Comparison of ENCODE assay signal across 19 cellular contexts in the genomic region with DNA sequence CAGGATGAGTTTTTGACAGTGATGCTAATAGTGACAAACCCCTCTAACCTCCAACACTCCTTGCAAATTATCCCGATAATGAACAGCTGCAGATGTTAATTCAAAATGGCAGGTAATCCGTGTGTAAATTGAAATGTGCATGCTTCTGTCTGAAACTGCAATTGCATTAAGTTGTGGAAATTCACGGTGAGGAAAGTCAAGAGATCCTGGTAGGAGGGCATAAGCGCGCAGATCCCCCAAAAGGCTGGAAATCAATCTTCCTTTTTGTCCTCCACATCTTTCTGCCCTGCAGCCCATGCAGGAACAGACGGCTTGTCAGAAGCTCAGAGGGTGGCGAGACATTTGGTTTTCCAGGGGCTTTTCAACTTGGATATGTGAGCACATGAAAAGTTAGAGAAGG.
"Had no signal": no experiment of that assay in that cellular context is flagged by ENCODE, and none has a peak within 500 bp of the region (broad histone marks: within the 10 kb centered on the region; RNA-seq: fewer than 3 reads in every experiment).

No MANE protein-coding gene starts in this region.

- ATAC-seq: foreskin keratinocyte, left colon, left ventricle myocardium superior, psoas muscle had no signal

- H3K79me2 ChIP-seq: hepatocyte had no signal

- H3K27ac ChIP-seq: foreskin keratinocyte, hepatocyte, psoas muscle, sigmoid colon, skin epidermis, stomach, uterus had no signal

- H3K9me3 ChIP-seq: psoas muscle, sigmoid colon, stomach, uterus had no signal

- H3K4me2 ChIP-seq: hepatocyte had no signal

- H3K36me3 Mint-ChIP-seq: natural killer cell treated with Interleukin-12 subunit alpha and Interleukin-12 subunit beta and Interleukin-15 and Interleukin-18, amount 100 ng/mL, for 72 hours; type B pancreatic cell had no signal

- H2AFZ ChIP-seq: hepatocyte had no signal

- H3K27me3 ChIP-seq: foreskin keratinocyte, uterus had no signal

- H3K4me1 ChIP-seq: foreskin keratinocyte, psoas muscle, sigmoid colon, uterus had no signal

- H3K9me3 Mint-ChIP-seq: effector memory CD8-positive, alpha-beta T cell; natural killer cell treated with Interleukin-12 subunit alpha and Interleukin-12 subunit beta and Interleukin-15 and Interleukin-18, amount 100 ng/mL, for 72 hours; type B pancreatic cell had no signal

- DNase-seq: effector memory CD8-positive, alpha-beta T cell; erythroblast; foreskin keratinocyte; left colon; left ventricle myocardium superior; mesenchymal stem cell; midbrain; psoas muscle; sigmoid colon; stimulated activated CD4-positive, alpha-beta T cell treated with anti-CD3 and anti-CD28 coated beads, Interleukin-2, amount 100 ng/mL, for 24 hours; stimulated activated CD4-positive, alpha-beta T cell treated with anti-CD3 and anti-CD28 coated beads, Interleukin-4, amount 100 ng/mL, for 4 hours; stimulated activated naive CD4-positive, alpha-beta T cell; stomach; uterus had no signal

- H3K4me3 ChIP-seq: hepatocyte, lung, psoas muscle, sigmoid colon, skin epidermis, stomach, uterus had no signal

- H3K36me3 ChIP-seq: sigmoid colon, stomach, uterus had no signal
